8 cellular contexts compared by ENCODE assay signal in the genomic region with DNA sequence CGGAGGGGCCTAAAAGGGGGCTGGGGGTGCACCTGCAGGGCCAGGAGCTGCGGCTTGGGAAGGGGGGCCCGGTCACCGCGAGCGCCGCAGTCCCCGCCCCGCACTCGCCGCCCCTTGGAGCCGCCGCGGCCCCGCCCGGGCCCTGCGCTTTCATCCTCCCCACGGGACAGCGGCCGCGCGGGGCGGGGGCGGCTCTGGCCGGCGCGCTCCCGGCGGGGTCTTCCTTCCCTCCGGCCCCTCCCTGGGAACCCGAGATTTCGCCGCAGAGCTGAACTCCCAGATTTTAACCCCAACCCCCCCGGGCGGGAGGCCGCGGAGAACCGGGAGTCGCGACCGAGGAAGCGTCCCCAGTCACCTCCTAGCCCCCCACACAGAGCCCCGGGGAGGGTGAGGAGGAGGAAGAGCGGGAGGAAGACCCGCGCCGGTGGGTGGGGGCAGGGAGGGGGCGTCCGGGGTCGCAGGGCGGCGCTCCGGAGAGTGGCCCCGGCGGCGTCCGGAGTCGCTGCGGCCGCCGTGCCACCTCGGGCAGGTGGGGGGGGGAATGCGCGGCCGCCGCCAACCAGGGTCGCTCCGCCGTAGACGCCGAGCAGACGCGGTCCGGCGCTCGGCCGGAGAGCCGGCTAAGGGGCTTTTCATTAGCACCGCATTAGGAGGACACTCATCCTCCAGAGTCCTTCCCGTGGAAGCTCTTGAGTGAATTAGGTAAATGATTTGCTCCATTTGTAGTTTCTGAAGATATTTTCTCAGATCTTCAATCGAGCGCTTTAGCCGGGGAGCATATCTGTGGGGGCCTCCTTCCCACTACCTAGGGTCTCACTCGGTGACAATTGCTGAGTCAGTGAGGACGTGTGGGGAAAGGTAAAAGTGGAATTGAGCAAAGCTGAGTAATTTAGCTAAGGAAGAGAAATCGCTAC. TPM values are rescaled to one million over a fixed set of nuclear protein-coding genes. Genes with fewer than 3 reads are reported as not detected.
A peak's percentile ranks its signal among the peaks of the same experiment; 100 is the strongest.
DNase-seq lines count a peak whose midpoint lies in the region; ATAC-seq and TF ChIP-seq lines count a peak whose summit lies in the region.

No MANE protein-coding gene starts in this region.

- H3K23ac ChIP-seq in neuronal stem cell (ENCODE audit: low read depth, low read length, poor library complexity) = no peak overlapping the region

- no peaks in the 10 kb centered on the region for H3K36me3 Mint-ChIP-seq in activated CD8-positive, alpha-beta T cell treated with anti-CD3 and anti-CD28 coated beads for 36 hours (ENCODE audit: low read depth)

- WGBS in neuronal stem cell (ENCODE audit: extremely low coverage in 2 of 2, insufficient read length in 2 of 2, insufficient replicate concordance in 1 of 2), 2 donors = no CpG with 5 or more reads among the region's 86 CpGs

- H2AK5ac ChIP-seq in neuronal stem cell (ENCODE audit: low read depth, low read length) = no peak overlapping the region

- H3K4ac ChIP-seq in neuronal stem cell (ENCODE audit: low read length) = no peak overlapping the region

- H3K4me1 Mint-ChIP-seq in activated CD8-positive, alpha-beta T cell treated with anti-CD3 and anti-CD28 coated beads for 36 hours (ENCODE audit: low read depth) = peaks cover 26% of the 10 kb centered on the region

- intact Hi-C loops in activated CD8-positive, alpha-beta T cell treated with anti-CD3 and anti-CD28 coated beads for 36 hours (cut with micrococcal nuclease) = loop anchor here (1.0 to 10.0 kb wide), 3 partner anchors 30 to 403 kb away; no protein-coding TSS in a partner anchor

- no peaks in the 10 kb centered on the region for H3K36me3 ChIP-seq in neuronal stem cell (replicated peaks in 1 of 2; ENCODE audit: control insufficient read depth in 2 of 2, insufficient read depth in 2 of 2, low read length in 2 of 2)

- no peak overlapping the region for H2BK120ac ChIP-seq in neuronal stem cell (ENCODE audit: low read depth, low read length)

- H3K9me3 Mint-ChIP-seq in activated CD8-positive, alpha-beta T cell treated with anti-CD3 and anti-CD28 coated beads for 36 hours = no peaks in the 10 kb centered on the region

- no peaks in the 10 kb centered on the region for H3K79me1 ChIP-seq in neuronal stem cell (ENCODE audit: low read depth, low read length)

- DNase-seq in Daoy (ENCODE audit: low read depth) (peak; percentile 26), globus pallidus (ENCODE audit: low spot score) (peak; percentile 66), neuronal stem cell (ENCODE audit: low spot score) (peak; percentile 50), NOMO-1 treated with dmso at 0.1 percent for 144 hours (lab: John Stamatoyannopoulos, UW; ENCODE audit: unreplicated experiment) (no peak)
- DNase-seq in activated CD8-positive, alpha-beta T cell treated with anti-CD3 and anti-CD28 coated beads for 36 hours = no peak
- no peak for DNase-seq in stimulated activated CD8-positive, alpha-beta memory T cell treated with anti-CD3 and anti-CD28 coated beads, Interleukin-4, amount 100 ng/mL, for 48 hours

- H3K27me3 Mint-ChIP-seq in activated CD8-positive, alpha-beta T cell treated with anti-CD3 and anti-CD28 coated beads for 36 hours = peaks cover 45% of the 10 kb centered on the region

- H4K8ac ChIP-seq in neuronal stem cell (ENCODE audit: low read depth, low read length) = no peak overlapping the region

- H3K4me3 ChIP-seq in neuronal stem cell (ENCODE audit: low read length in 2 of 2) = peak overlapping the region; percentile 33 to 83

- H3K27ac ChIP-seq in neuronal stem cell (replicated peaks; ENCODE audit: low read length) = peak overlapping the region; percentile 60

- peaks cover 19 to 62% (median 48%) of the 10 kb centered on the region in 3 experiments for H3K27me3 ChIP-seq in neuronal stem cell (ENCODE audit: control insufficient read depth in 3 of 3, insufficient read depth in 3 of 3, low read depth in 1 of 3, low read length in 3 of 3)

- H2BK5ac ChIP-seq in neuronal stem cell (ENCODE audit: low read length) = peak overlapping the region; percentile 71

- no peak overlapping the region for H4K91ac ChIP-seq in neuronal stem cell (ENCODE audit: low read depth, low read length, poor library complexity)

- H3K4me3 Mint-ChIP-seq in activated CD8-positive, alpha-beta T cell treated with anti-CD3 and anti-CD28 coated beads for 36 hours = peak overlapping the region; percentile 69

- peaks cover 0 to 4% of the 10 kb centered on the region in 2 donors for H3K4me1 ChIP-seq in neuronal stem cell (ENCODE audit: control insufficient read depth in 2 of 2, insufficient read depth in 1 of 2, low read depth in 1 of 2, low read length in 2 of 2)

- no peak overlapping the region for H2BK12ac ChIP-seq in neuronal stem cell (ENCODE audit: low read length)

- POLR2A ChIA-PET in activated CD8-positive, alpha-beta T cell treated with anti-CD3 and anti-CD28 coated beads for 36 hours (lab: Charles Lee) = interaction anchor here (0.6 to 1.9 kb wide), 6 partner anchors 26 to 402 kb away, joined by 3 to 7 read pairs (median 5); no protein-coding TSS in a partner anchor

- no peak overlapping the region for H3K27ac Mint-ChIP-seq in activated CD8-positive, alpha-beta T cell treated with anti-CD3 and anti-CD28 coated beads for 36 hours

- H3K9me3 ChIP-seq in neuronal stem cell (replicated peaks in 1 of 2; ENCODE audit: control insufficient read depth in 2 of 2, insufficient read depth in 1 of 2, low read depth in 1 of 2, low read length in 2 of 2) = no peaks in the 10 kb centered on the region

- peak overlapping the region; percentile 34 for H3K9ac ChIP-seq in neuronal stem cell (ENCODE audit: low read depth, low read length, poor library complexity)

- peak overlapping the region; percentile 95 for H2AFZ ChIP-seq in neuronal stem cell (ENCODE audit: low read length)

- ATAC-seq in HG02870 (IDR thresholded peaks at IDR 0.05; ENCODE audit: unreplicated experiment) = peak; percentile 8
- peak; percentile 28 for ATAC-seq in activated CD8-positive, alpha-beta T cell treated with anti-CD3 and anti-CD28 coated beads for 36 hours
- no peak for ATAC-seq in GM18858 (IDR thresholded peaks at IDR 0.05; ENCODE audit: unreplicated experiment)

- H2BK15ac ChIP-seq in neuronal stem cell (ENCODE audit: low read length) = peak overlapping the region; percentile 40

- TF ChIP-seq CTCF in activated CD8-positive, alpha-beta T cell treated with anti-CD3 and anti-CD28 coated beads for 36 hours (IDR thresholded peaks at IDR 0.05) = no peak

- H3K14ac ChIP-seq in neuronal stem cell (ENCODE audit: low read length) = no peak overlapping the region

- peak overlapping the region; percentile 93 for H3K18ac ChIP-seq in neuronal stem cell (ENCODE audit: low read length)

- peak overlapping the region; percentile 91 for H3K4me2 ChIP-seq in neuronal stem cell (ENCODE audit: insufficient read depth, low read length, poor library complexity, severe bottlenecking)

- CTCF ChIA-PET in activated CD8-positive, alpha-beta T cell treated with anti-CD3 and anti-CD28 coated beads for 36 hours (lab: Charles Lee) = interaction anchor here (0.6 to 4.2 kb wide), 63 partner anchors 9 to 1074 kb away, joined by 3 to 46 read pairs (median 5); partner anchors contain the start of gene NFIA

RNA-seq across cellular contexts. Expression of gene NFIA, which starts 31.6 kb away (rescaled TPM):
- total RNA-seq in Daoy (2014; rRNA removed; shearing (Covaris generic)) = 3.4 and 5.0 TPM in 2 replicates
- total RNA-seq in activated CD8-positive, alpha-beta T cell treated with anti-CD3 and anti-CD28 coated beads for 36 hours = 1 to 10 TPM; 1.9 to 2.4 TPM
- polyA plus RNA-seq in neuronal stem cell (2013, experiment 1 of 2) = 0.24 TPM
- polyA plus RNA-seq in neuronal stem cell (2013, experiment 2 of 2) = 0.30 TPM

Comparison
In these comparisons a context has a peak if more than half of its experiments do, and no peak if none do; other contexts are left out.
1. DNase-seq: peak in Daoy (single experiment), globus pallidus (single experiment) and neuronal stem cell (single experiment); none in activated CD8-positive, alpha-beta T cell treated with anti-CD3 and anti-CD28 coated beads for 36 hours (single experiment), NOMO-1 treated with dmso at 0.1 percent for 144 hours (single experiment) and stimulated activated CD8-positive, alpha-beta memory T cell treated with anti-CD3 and anti-CD28 coated beads, Interleukin-4, amount 100 ng/mL, for 48 hours (single experiment).